ENCODE assay signal across 21 cellular contexts in genomic region chr10:31123946-31124345, GRCh38.
DNase-seq lines count a peak whose midpoint lies in the region; ATAC-seq and TF ChIP-seq lines count a peak whose summit lies in the region.
"Had no signal": no experiment of that assay in that cellular context is flagged by ENCODE, and none has a peak within 500 bp of the region (broad histone marks: within the 10 kb centered on the region; RNA-seq: fewer than 3 reads in every experiment).

No MANE protein-coding gene starts in this region.

- no peaks in the 10 kb centered on the region for H3K36me3 ChIP-seq in endodermal cell (ENCODE audit: control insufficient read depth, insufficient read depth, low read length)

- no peaks in the 10 kb centered on the region for H3K9me3 Mint-ChIP-seq in endodermal cell
- H3K9me3 Mint-ChIP-seq in type B pancreatic cell: no peaks in the 10 kb centered on the region

- ATAC-seq in HG02610 (IDR thresholded peaks at IDR 0.05; ENCODE audit: unreplicated experiment) (no peak), GM21576 (IDR thresholded peaks at IDR 0.05; ENCODE audit: unreplicated experiment) (no peak)
- ATAC-seq: HCT116, HepG2, K562 had no signal

- peaks cover 5% of the 10 kb centered on the region for H3K27me3 ChIP-seq in endodermal cell (ENCODE audit: control insufficient read depth, insufficient read depth, low read length, poor library complexity, severe bottlenecking)

- H3K36me3 Mint-ChIP-seq in endodermal cell (ENCODE audit: low read depth): no peaks in the 10 kb centered on the region
- no peaks in the 10 kb centered on the region for H3K36me3 Mint-ChIP-seq in type B pancreatic cell

- H3K9ac ChIP-seq in endodermal cell (ENCODE audit: extremely low read depth, low read length, poor library complexity, severe bottlenecking): no peak overlapping the region

- no peak overlapping the region for H3K4me3 Mint-ChIP-seq in endodermal cell
- H3K4me3 Mint-ChIP-seq in type B pancreatic cell: no peak overlapping the region
- H3K4me3 Mint-ChIP-seq: T-helper 2 cell treated with Interferon-gamma antibody and Interleukin-4, amounts not matched to agents 5 μg/mL and 100 μg/mL, for 36 hours had no signal

- no peaks in the 10 kb centered on the region for H3K4me1 ChIP-seq in endodermal cell (ENCODE audit: control insufficient read depth, insufficient read depth, low read length)

- peak overlapping the region; percentile 86 for H3K27ac ChIP-seq in endodermal cell (ENCODE audit: low read depth, low read length)

- 91 to 100% methylated on average over 3 to 6 of the region's 6 CpGs for WGBS in endodermal cell (ENCODE audit: insufficient coverage in 1 of 2, insufficient read length in 1 of 2), 2 experiments

- H3K27me3 Mint-ChIP-seq in endodermal cell (ENCODE audit: insufficient read depth): peaks cover 9% of the 10 kb centered on the region
- H3K27me3 Mint-ChIP-seq in type B pancreatic cell: peaks cover 6% of the 10 kb centered on the region

- H3K9me3 ChIP-seq in endodermal cell (ENCODE audit: control insufficient read depth, low read length): no peaks in the 10 kb centered on the region

- DNase-seq in DMS 273 (lab: John Stamatoyannopoulos, UW; ENCODE audit: unreplicated experiment) (peak; percentile 80), NCI-H524 treated with DMSO at 0.1 percent for 48 hours (lab: John Stamatoyannopoulos, UW) (peak; percentile 65), endodermal cell (no peak), type B pancreatic cell (ENCODE audit: extremely low spot score, unreplicated experiment) (peak; percentile 25), HUDEP-2 (lab: John Stamatoyannopoulos, UW; ENCODE audit: unreplicated experiment in 76 of 76) (no peak)
- DNase-seq: DMS79, EL, GDM1, Kasumi-1, NCI-H1092 treated with DMSO at 0.1 percent for 48 hours, NCI-H1436, NCI-H187, NCI-H2081 treated with DMSO at 0.1 percent for 48 hours, NCI-H446 treated with DMSO at 0.1 percent for 48 hours, T-helper 1 cell had no signal

- no peak overlapping the region for H3K4me3 ChIP-seq in endodermal cell (ENCODE audit: low read length)
- H3K4me3 ChIP-seq: K562 had no signal

- peaks cover under 1% of the 10 kb centered on the region for H3K4me1 Mint-ChIP-seq in endodermal cell
- peaks cover 11% of the 10 kb centered on the region for H3K4me1 Mint-ChIP-seq in type B pancreatic cell (ENCODE audit: unreplicated experiment)

- TF ChIP-seq CTCF in endodermal cell (conservative IDR thresholded peaks at IDR 0.05): no peak
- TF ChIP-seq CTCF in type B pancreatic cell (conservative IDR thresholded peaks at IDR 0.05): no peak

- H3K27ac Mint-ChIP-seq in endodermal cell: no peak overlapping the region
- H3K27ac Mint-ChIP-seq in type B pancreatic cell: no peak overlapping the region

Comparison
In these comparisons a context has a peak if more than half of its experiments do, and no peak if none do; other contexts are left out.
1. DNase-seq: peak in DMS 273 (single experiment), NCI-H524 treated with DMSO at 0.1 percent for 48 hours (single experiment) and type B pancreatic cell (single experiment); none in endodermal cell (single experiment) and HUDEP-2 (0 of 76).